In genomic region chr3:107734317-107734716, GRCh38 we compare ENCODE assay signal across 9 cellular contexts.
"Had no signal": no experiment of that assay in that cellular context is flagged by ENCODE, and none has a peak within 500 bp of the region (broad histone marks: within the 10 kb centered on the region; RNA-seq: fewer than 3 reads in every experiment).

No MANE protein-coding gene starts in this region.

- DNase-seq: H7, HFFc6, KBM-7 had no signal

- H3K9me3 ChIP-seq: HAP-1 had no signal

- H3K4me2 ChIP-seq: GM23338 had no signal

- H3K4me3 ChIP-seq: GM23338, HAP-1 had no signal

- H3K27ac ChIP-seq: HL-60 had no signal

- H3K4me1 ChIP-seq: HAP-1 had no signal

- FAIRE-seq: H1, HepG2 had no signal

- H2AFZ ChIP-seq: GM23338 had no signal

- ATAC-seq: GM23338, HCT116, HepG2 had no signal
